ENCODE assay signal across 34 cellular contexts in genomic region chr3:178096955-178097354, GRCh38.
"Had no signal": no experiment of that assay in that cellular context is flagged by ENCODE, and none has a peak within 500 bp of the region (broad histone marks: within the 10 kb centered on the region; RNA-seq: fewer than 3 reads in every experiment).

No MANE protein-coding gene starts in this region.

- H3K9me3 ChIP-seq: body of pancreas, breast epithelium, colonic mucosa, gastroesophageal sphincter had no signal

- FAIRE-seq: endometrium, endothelial cell of umbilical vein had no signal

- H3K4me1 ChIP-seq: breast epithelium, colonic mucosa, esophagus squamous epithelium had no signal

- DNase-seq: activated B cell treated with CpG ODN at 0.5 μM for 24 hours; activated CD4-positive, alpha-beta T cell treated with anti-CD3 and anti-CD28 coated beads for 48 hours; activated CD4-positive, alpha-beta T cell treated with anti-CD3 and anti-CD28 coated beads, Interleukin-2, amount 50 U/mL, for 1 hour; activated CD4-positive, alpha-beta T cell treated with anti-CD3 and anti-CD28 coated beads, Interleukin-2, amount 50 U/mL, for 48 hours; activated CD8-positive, alpha-beta memory T cell treated with anti-CD3 and anti-CD28 coated beads for 24 hours; activated CD8-positive, alpha-beta T cell treated with anti-CD3 and anti-CD28 coated beads for 36 hours; activated effector memory CD4-positive, alpha-beta T cell treated with Interleukin-2 at 50 U/mL for 16 hours; activated gamma-delta T cell treated with Interleukin-2 at 50 U/mL for 16 hours; activated naive CD4-positive, alpha-beta T cell treated with anti-CD3 and anti-CD28 coated beads for 36 hours; activated naive CD8-positive, alpha-beta T cell treated with anti-CD3 and anti-CD28 coated beads, Interleukin-2, amount 10 ng/mL, durations not matched to agents 7 days and 5 days; activated T-cell treated with anti-CD3 and anti-CD28 coated beads, Interleukin-2, amount 50 U/mL, for 4 hours; amniotic stem cell; aorta; central memory CD4-positive, alpha-beta T cell; colonic mucosa; effector CD8-positive, alpha-beta T cell; esophagus squamous epithelium; foreskin melanocyte; heart right ventricle; T-helper 1 cell; T-helper 17 cell; T1000; WERI-Rb-1 had no signal

- H3K27ac Mint-ChIP-seq: activated B cell treated with CpG ODN at 0.5 μM for 24 hours; activated CD8-positive, alpha-beta T cell treated with anti-CD3 and anti-CD28 coated beads for 36 hours; activated naive CD4-positive, alpha-beta T cell treated with anti-CD3 and anti-CD28 coated beads for 36 hours; activated naive CD4-positive, alpha-beta T cell treated with anti-CD3 and anti-CD28 coated beads, Interleukin-2, amount 50 U/mL, for 72 hours; activated naive CD8-positive, alpha-beta T cell treated with anti-CD3 and anti-CD28 coated beads, Interleukin-2, amount 10 ng/mL, durations not matched to agents 7 days and 5 days; activated T-helper 17 cell treated with anti-CD3 and anti-CD28 coated beads, Interleukin-2, amount 50 U/mL, for 72 hours; T-helper 17 cell; T-helper 2 cell treated with Interferon-gamma antibody and Interleukin-4, amounts not matched to agents 5 μg/mL and 100 μg/mL, for 36 hours had no signal

- H3K27ac ChIP-seq: body of pancreas, cardiac muscle cell, colonic mucosa, epithelial cell of prostate, WERI-Rb-1 had no signal

- ATAC-seq: activated CD4-positive, CD25-positive, alpha-beta regulatory T cell treated with anti-CD3 and anti-CD28 coated beads, Interleukin-2, amount 50 U/mL, for 24 hours; activated CD8-positive, alpha-beta T cell treated with anti-CD3 and anti-CD28 coated beads for 36 hours; activated naive CD4-positive, alpha-beta T cell treated with anti-CD3 and anti-CD28 coated beads, Interleukin-2, amount 50 U/mL, for 72 hours; activated T-cell treated with anti-CD3 and anti-CD28 coated beads, Interleukin-2, amount 50 U/mL, for 4 hours; activated T-helper 17 cell treated with anti-CD3 and anti-CD28 coated beads, Interleukin-2, amount 50 U/mL, for 72 hours; T-helper 17 cell had no signal

- H3K27me3 ChIP-seq: body of pancreas, breast epithelium, cardiac muscle cell, colonic mucosa, esophagus squamous epithelium, gastroesophageal sphincter, heart right ventricle had no signal

- H3K4me3 Mint-ChIP-seq: activated B cell treated with CpG ODN at 0.5 μM for 24 hours; activated CD8-positive, alpha-beta T cell treated with anti-CD3 and anti-CD28 coated beads for 36 hours; activated naive CD4-positive, alpha-beta T cell treated with anti-CD3 and anti-CD28 coated beads for 36 hours; activated naive CD8-positive, alpha-beta T cell treated with anti-CD3 and anti-CD28 coated beads, Interleukin-2, amount 10 ng/mL, durations not matched to agents 7 days and 5 days; activated T-cell treated with anti-CD3 and anti-CD28 coated beads, Interleukin-2, amount 50 U/mL, for 4 hours; activated T-helper 17 cell treated with anti-CD3 and anti-CD28 coated beads, Interleukin-2, amount 50 U/mL, for 72 hours; T-helper 17 cell; T-helper 2 cell treated with Interferon-gamma antibody and Interleukin-4, amounts not matched to agents 5 μg/mL and 100 μg/mL, for 36 hours had no signal

- H3K27me3 Mint-ChIP-seq: activated B cell treated with CpG ODN at 0.5 μM for 24 hours; activated CD8-positive, alpha-beta T cell treated with anti-CD3 and anti-CD28 coated beads for 36 hours; activated naive CD8-positive, alpha-beta T cell treated with anti-CD3 and anti-CD28 coated beads, Interleukin-2, amount 10 ng/mL, durations not matched to agents 7 days and 5 days; activated T-helper 17 cell treated with anti-CD3 and anti-CD28 coated beads, Interleukin-2, amount 50 U/mL, for 72 hours; T-helper 17 cell had no signal

- H3K4me3 ChIP-seq: body of pancreas, breast epithelium, cardiac muscle cell, colonic mucosa, esophagus squamous epithelium, gastroesophageal sphincter, heart right ventricle had no signal

- H3K36me3 ChIP-seq: breast epithelium, cardiac muscle cell, colonic mucosa, esophagus squamous epithelium, gastroesophageal sphincter, heart right ventricle, WERI-Rb-1 had no signal

- H3K4me1 Mint-ChIP-seq: activated B cell treated with CpG ODN at 0.5 μM for 24 hours; activated naive CD8-positive, alpha-beta T cell treated with anti-CD3 and anti-CD28 coated beads, Interleukin-2, amount 10 ng/mL, durations not matched to agents 7 days and 5 days; activated T-helper 17 cell treated with anti-CD3 and anti-CD28 coated beads, Interleukin-2, amount 50 U/mL, for 72 hours had no signal
